In the genomic region with DNA sequence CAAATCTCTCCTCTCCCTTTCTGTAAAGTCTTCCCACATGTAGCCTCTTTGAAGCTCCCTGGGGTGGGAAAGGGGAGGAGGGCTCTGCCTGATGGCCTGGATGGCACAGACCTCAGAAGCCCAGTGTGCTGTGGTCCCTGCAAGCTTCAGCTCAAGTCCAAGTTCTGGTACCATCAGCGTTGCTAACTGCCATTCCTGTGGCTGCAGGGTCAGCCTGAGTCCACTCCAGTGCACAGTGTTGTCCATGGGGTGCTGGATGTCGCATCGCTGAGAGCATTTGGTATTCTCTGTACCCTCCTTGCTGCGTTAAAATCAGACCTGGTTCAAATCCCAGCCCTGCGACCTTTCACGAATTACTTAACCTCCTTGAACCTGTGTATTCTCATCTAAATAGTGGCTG, we compare ENCODE assay signal across 24 cellular contexts.
A peak's percentile ranks its signal among the peaks of the same experiment; 100 is the strongest.
DNase-seq lines count a peak whose midpoint lies in the region; ATAC-seq, FAIRE-seq and TF ChIP-seq lines count a peak whose summit lies in the region.
"Had no signal": no experiment of that assay in that cellular context is flagged by ENCODE, and none has a peak within 500 bp of the region (broad histone marks: within the 10 kb centered on the region; RNA-seq: fewer than 3 reads in every experiment).

No MANE protein-coding gene starts in this region.

- no peaks in the 10 kb centered on the region for H3K27me3 ChIP-seq in PC-9 (ENCODE audit: insufficient read depth, low read depth)
- H3K27me3 ChIP-seq: cardiac muscle cell, heart left ventricle had no signal

- ATAC-seq in stimulated activated memory B cell treated with anti-CD40 and anti-IgM and Interleukin-4, amounts not matched to agents 10 μg/mL and 1 μg/mL and 100 μg/mL, for 72 hours: no peak
- no peak for ATAC-seq in HG02884 (IDR thresholded peaks at IDR 0.05; ENCODE audit: unreplicated experiment)
- ATAC-seq: activated CD4-positive, alpha-beta T cell treated with anti-CD3 and anti-CD28 coated beads for 36 hours; heart left ventricle; psoas muscle; Right ventricle myocardium inferior had no signal

- H3K79me2 ChIP-seq in PC-9 (ENCODE audit: low read depth): peaks cover 69% of the 10 kb centered on the region

- no peaks in the 10 kb centered on the region for H3K27me3 Mint-ChIP-seq in activated CD4-positive, alpha-beta T cell treated with anti-CD3 and anti-CD28 coated beads, Interleukin-2, amount 10 ng/mL, durations not matched to agents 7 days and 5 days
- H3K27me3 Mint-ChIP-seq in stimulated activated memory B cell treated with anti-CD40 and anti-IgM and Interleukin-4, amounts not matched to agents 10 μg/mL and 1 μg/mL and 100 μg/mL, for 72 hours: no peaks in the 10 kb centered on the region
- peaks cover 3% of the 10 kb centered on the region for H3K27me3 Mint-ChIP-seq in endothelial cell (ENCODE audit: unreplicated experiment)
- H3K27me3 Mint-ChIP-seq: activated CD4-positive, alpha-beta T cell treated with anti-CD3 and anti-CD28 coated beads for 36 hours had no signal

- POLR2A ChIA-PET in activated CD4-positive, alpha-beta T cell treated with anti-CD3 and anti-CD28 coated beads, Interleukin-2, amount 10 ng/mL, durations not matched to agents 7 days and 5 days (lab: Charles Lee): no interaction called here
- POLR2A ChIA-PET in PC-9 (lab: Charles Lee; ENCODE audit: unreplicated experiment): no interaction called here

- intact Hi-C loops in PC-9 (cut with micrococcal nuclease; ENCODE audit: unreplicated experiment) (no loop called here), kidney (cut with DNase I) (no loop called here)

- peak overlapping the region; percentile 79; the same call in 1 of the 2 replicates for H3K27ac ChIP-seq in PC-9
- H3K27ac ChIP-seq in kidney (ENCODE audit: low read depth in 2 of 2, low read length in 2 of 2): no peak overlapping the region
- H3K27ac ChIP-seq: cardiac muscle cell, epithelial cell of prostate, HL-60, psoas muscle, thoracic aorta had no signal

- H3K27ac Mint-ChIP-seq in activated CD4-positive, alpha-beta T cell treated with anti-CD3 and anti-CD28 coated beads, Interleukin-2, amount 10 ng/mL, durations not matched to agents 7 days and 5 days: peak overlapping the region; percentile 68
- H3K27ac Mint-ChIP-seq in stimulated activated memory B cell treated with anti-CD40 and anti-IgM and Interleukin-4, amounts not matched to agents 10 μg/mL and 1 μg/mL and 100 μg/mL, for 72 hours: peak overlapping the region; percentile 88
- H3K27ac Mint-ChIP-seq in endothelial cell (ENCODE audit: unreplicated experiment): no peak overlapping the region
- H3K27ac Mint-ChIP-seq: activated CD4-positive, alpha-beta T cell treated with anti-CD3 and anti-CD28 coated beads for 36 hours had no signal

- no peaks in the 10 kb centered on the region for H4K20me1 ChIP-seq in PC-9 (ENCODE audit: insufficient read depth)

- H3K9me2 ChIP-seq in PC-9 (ENCODE audit: insufficient read depth): no peaks in the 10 kb centered on the region

- no peak for FAIRE-seq in kidney (lab: Jason Lieb, UNC)
- FAIRE-seq: D721Med had no signal

- peaks cover 2% of the 10 kb centered on the region for H3K36me3 Mint-ChIP-seq in activated CD4-positive, alpha-beta T cell treated with anti-CD3 and anti-CD28 coated beads, Interleukin-2, amount 10 ng/mL, durations not matched to agents 7 days and 5 days (ENCODE audit: low read depth)
- H3K36me3 Mint-ChIP-seq in stimulated activated memory B cell treated with anti-CD40 and anti-IgM and Interleukin-4, amounts not matched to agents 10 μg/mL and 1 μg/mL and 100 μg/mL, for 72 hours: no peaks in the 10 kb centered on the region
- H3K36me3 Mint-ChIP-seq in endothelial cell (ENCODE audit: low read depth, unreplicated experiment): peaks cover 4% of the 10 kb centered on the region

- H3K36me3 ChIP-seq in PC-9 (ENCODE audit: low read depth) (no peaks in the 10 kb centered on the region), kidney (ENCODE audit: control insufficient read depth in 1 of 2, insufficient read depth in 2 of 2, low read length in 2 of 2) (no peaks in the 10 kb centered on the region)
- H3K36me3 ChIP-seq: cardiac muscle cell, heart left ventricle, thoracic aorta had no signal

- H3K4me1 ChIP-seq in PC-9 (replicated peaks; ENCODE audit: insufficient read depth) (peaks cover 85% of the 10 kb centered on the region), kidney (ENCODE audit: control insufficient read depth in 1 of 2, insufficient read depth in 1 of 2, low read depth in 1 of 2, low read length in 2 of 2) (peaks cover 42 to 60% of the 10 kb centered on the region in 2 donors)

- peaks cover 68% of the 10 kb centered on the region for H3K4me1 Mint-ChIP-seq in activated CD4-positive, alpha-beta T cell treated with anti-CD3 and anti-CD28 coated beads, Interleukin-2, amount 10 ng/mL, durations not matched to agents 7 days and 5 days
- H3K4me1 Mint-ChIP-seq in stimulated activated memory B cell treated with anti-CD40 and anti-IgM and Interleukin-4, amounts not matched to agents 10 μg/mL and 1 μg/mL and 100 μg/mL, for 72 hours: peaks cover 73% of the 10 kb centered on the region
- no peaks in the 10 kb centered on the region for H3K4me1 Mint-ChIP-seq in endothelial cell (ENCODE audit: unreplicated experiment)

- CTCF ChIA-PET in activated CD4-positive, alpha-beta T cell treated with anti-CD3 and anti-CD28 coated beads, Interleukin-2, amount 10 ng/mL, durations not matched to agents 7 days and 5 days (lab: Charles Lee): no interaction called here
- CTCF ChIA-PET in PC-9 (lab: Charles Lee): no interaction called here

- peaks cover 63% of the 10 kb centered on the region for H3F3A ChIP-seq in PC-9 (ENCODE audit: insufficient read depth, low read depth)

- no peak overlapping the region for H3K9ac ChIP-seq in kidney (ENCODE audit: low read length in 2 of 2)

- no peak overlapping the region for H3K4me3 Mint-ChIP-seq in activated CD4-positive, alpha-beta T cell treated with anti-CD3 and anti-CD28 coated beads, Interleukin-2, amount 10 ng/mL, durations not matched to agents 7 days and 5 days
- H3K4me3 Mint-ChIP-seq in stimulated activated memory B cell treated with anti-CD40 and anti-IgM and Interleukin-4, amounts not matched to agents 10 μg/mL and 1 μg/mL and 100 μg/mL, for 72 hours: no peak overlapping the region
- H3K4me3 Mint-ChIP-seq in endothelial cell (ENCODE audit: unreplicated experiment): no peak overlapping the region
- H3K4me3 Mint-ChIP-seq: activated CD4-positive, alpha-beta T cell treated with anti-CD3 and anti-CD28 coated beads for 36 hours had no signal

- no TSS peak for BruUV-seq in PC-9 (replicated peaks; lab: Mats Ljungman, UMichigan)

- H2AFZ ChIP-seq in PC-9: no peak overlapping the region

- TF ChIP-seq CTCF in PC-9 (conservative IDR thresholded peaks at IDR 0.05) (no peak), kidney (IDR thresholded peaks at IDR 0.05; ENCODE audit: borderline replicate concordance, extremely low read depth, insufficient read depth) (no peak), endothelial cell (IDR thresholded peaks at IDR 0.05; ENCODE audit: unreplicated experiment) (no peak)

- no peak overlapping the region for H3K4me3 ChIP-seq in PC-9
- H3K4me3 ChIP-seq in kidney (ENCODE audit: low read length in 2 of 2): no peak overlapping the region
- H3K4me3 ChIP-seq: cardiac muscle cell, heart left ventricle, psoas muscle, thoracic aorta had no signal

- no peaks in the 10 kb centered on the region for H3K9me3 Mint-ChIP-seq in activated CD4-positive, alpha-beta T cell treated with anti-CD3 and anti-CD28 coated beads, Interleukin-2, amount 10 ng/mL, durations not matched to agents 7 days and 5 days
- H3K9me3 Mint-ChIP-seq in stimulated activated memory B cell treated with anti-CD40 and anti-IgM and Interleukin-4, amounts not matched to agents 10 μg/mL and 1 μg/mL and 100 μg/mL, for 72 hours: no peaks in the 10 kb centered on the region
- H3K9me3 Mint-ChIP-seq in endothelial cell (ENCODE audit: unreplicated experiment): no peaks in the 10 kb centered on the region

- H3K4me2 ChIP-seq in PC-9: 0 out of 2 replicates have a peak overlapping the region, but pooled peaks have one; percentile 51

- no peak for DNase-seq in activated CD4-positive, alpha-beta T cell treated with anti-CD3 and anti-CD28 coated beads, Interleukin-2, amount 10 ng/mL, durations not matched to agents 7 days and 5 days
- no peak for DNase-seq in activated CD4-positive, alpha-beta T cell treated with anti-CD3 and anti-CD28 coated beads for 4 hours
- no peak for DNase-seq in PC-9
- peak; percentile 26 for DNase-seq in kidney
- no peak for DNase-seq in epidermal melanocyte (ENCODE audit: insufficient read length, low spot score)
- DNase-seq in endothelial cell (ENCODE audit: low spot score): no peak
- DNase-seq: activated CD4-positive, alpha-beta T cell treated with anti-CD3 and anti-CD28 coated beads for 36 hours; activated gamma-delta T cell treated with Interleukin-2 at 50 U/mL for 16 hours; AML-193; dermis blood vessel endothelial cell; EL; NCI-H2081; NCI-H82; OCI-M1 had no signal

- H3K9me3 ChIP-seq in PC-9 (ENCODE audit: insufficient read depth, low read depth): no peaks in the 10 kb centered on the region
- H3K9me3 ChIP-seq in kidney (ENCODE audit: control insufficient read depth in 1 of 2, low read length in 2 of 2): no peaks in the 10 kb centered on the region
- H3K9me3 ChIP-seq: heart left ventricle, psoas muscle, thoracic aorta had no signal
